In the genomic region with DNA sequence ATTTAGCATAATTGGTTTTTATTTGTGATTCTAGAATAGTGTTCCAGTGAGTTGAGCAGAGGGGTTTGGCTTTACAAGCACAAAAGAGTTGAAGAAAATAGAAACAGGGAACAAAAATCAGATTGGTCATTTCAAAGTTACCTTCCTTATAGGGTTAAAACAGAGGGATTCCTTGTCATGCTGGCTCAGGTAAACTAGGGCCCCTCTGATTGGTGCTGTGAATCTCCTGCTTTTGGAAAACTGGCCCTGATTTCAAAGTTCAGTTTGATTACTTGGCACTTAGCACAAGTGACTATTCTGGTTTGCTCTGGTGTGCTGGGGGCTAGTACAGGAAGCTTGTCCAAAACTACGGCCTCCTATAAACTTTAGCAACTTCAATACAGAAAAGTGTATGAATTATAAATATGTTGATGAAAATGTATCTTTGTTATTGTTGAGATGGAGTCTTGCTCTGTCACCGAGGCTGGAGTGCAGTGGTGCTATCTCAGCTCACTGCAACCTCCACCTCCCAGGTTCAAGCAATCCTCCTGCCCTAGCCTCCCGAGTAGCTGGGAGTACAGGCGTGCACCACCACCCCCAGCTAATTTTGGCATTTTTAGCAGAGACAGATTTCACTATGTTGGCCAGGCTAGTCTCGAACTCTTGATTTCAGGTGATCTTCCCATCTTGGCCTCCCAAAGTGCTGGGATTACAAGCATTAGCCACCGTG, we compare ENCODE assay signal across 24 cellular contexts. TPM values are rescaled to one million over a fixed set of nuclear protein-coding genes. Genes with fewer than 3 reads are reported as not detected.
DNase-seq lines count a peak whose midpoint lies in the region; ATAC-seq, FAIRE-seq and TF ChIP-seq lines count a peak whose summit lies in the region.
"Had no signal": no experiment of that assay in that cellular context is flagged by ENCODE, and none has a peak within 500 bp of the region (broad histone marks: within the 10 kb centered on the region; RNA-seq: fewer than 3 reads in every experiment).

No MANE protein-coding gene starts in this region.

- no peaks in the 10 kb centered on the region for H3K9me3 ChIP-seq in OCI-LY1 (ENCODE audit: low read length)
- H3K9me3 ChIP-seq in hepatocyte (ENCODE audit: low read depth) = no peaks in the 10 kb centered on the region
- no peaks in the 10 kb centered on the region for H3K9me3 ChIP-seq in small intestine (ENCODE audit: control insufficient read depth, low read depth)
- H3K9me3 ChIP-seq: gastrocnemius medialis, SJSA1 had no signal

- DNase-seq in activated naive CD4-positive, alpha-beta T cell treated with anti-CD3 and anti-CD28 coated beads, Interleukin-2, amount 10 ng/mL, durations not matched to agents 7 days and 5 days = no peak
- DNase-seq in activated naive CD4-positive, alpha-beta T cell treated with Interleukin-2 at 50 U/mL for 16 hours = no peak
- peak; percentile 33 for DNase-seq in hepatocyte (ENCODE audit: low spot score)
- DNase-seq in small intestine = peak; percentile 62
- no peak for DNase-seq in HUDEP-2 (lab: John Stamatoyannopoulos, UW; ENCODE audit: unreplicated experiment in 76 of 76)
- DNase-seq in NCI-H146 (lab: John Stamatoyannopoulos, UW) = no peak
- DNase-seq: activated CD4-positive, CD25-positive, alpha-beta regulatory T cell; activated CD8-positive, alpha-beta memory T cell treated with anti-CD3 and anti-CD28 coated beads, Interleukin-2, amount 50 U/mL, for 4 hours; DMS79 treated with DMSO at 0.1 percent for 48 hours; effector memory CD4-positive, alpha-beta T cell; gastrocnemius medialis; kidney glomerular epithelial cell; NCI-H1694; NCI-H82; PC-9; posterior cingulate gyrus; stimulated activated naive CD4-positive, alpha-beta T cell treated with Interleukin-2 at 50 U/mL for 16 hours; T-helper 9 cell had no signal

- H4K20me1 ChIP-seq in OCI-LY1 (ENCODE audit: insufficient read depth, low read length) (no peaks in the 10 kb centered on the region), hepatocyte (ENCODE audit: insufficient read depth, poor library complexity, severe bottlenecking) (no peaks in the 10 kb centered on the region)

- H3K9me2 ChIP-seq in OCI-LY1 (ENCODE audit: low read depth, low read length) (no peaks in the 10 kb centered on the region), hepatocyte (replicated peaks; ENCODE audit: insufficient read depth) (no peaks in the 10 kb centered on the region)

- peak overlapping the region; percentile 85 for H2AFZ ChIP-seq in OCI-LY1 (ENCODE audit: low read length)
- no peak overlapping the region for H2AFZ ChIP-seq in hepatocyte
- H2AFZ ChIP-seq: PC-9 had no signal

- no peaks in the 10 kb centered on the region for H3F3A ChIP-seq in OCI-LY1 (ENCODE audit: insufficient read depth, low read length)

- no peak overlapping the region for H3K4me3 ChIP-seq in OCI-LY1 (ENCODE audit: low read depth, low read length, poor library complexity, severe bottlenecking)
- no peak overlapping the region for H3K4me3 ChIP-seq in hepatocyte
- H3K4me3 ChIP-seq in small intestine (ENCODE audit: low read depth in 1 of 2, low read length in 2 of 2) = no peak overlapping the region
- H3K4me3 ChIP-seq: gastrocnemius medialis, PC-9, SJSA1 had no signal

- H3K4me1 ChIP-seq in OCI-LY1 (ENCODE audit: insufficient read depth, low read length, severe bottlenecking) (peaks cover 44% of the 10 kb centered on the region), hepatocyte (ENCODE audit: insufficient read depth) (peaks cover 8% of the 10 kb centered on the region), small intestine (ENCODE audit: control insufficient read depth in 2 of 2, insufficient read depth in 1 of 2, low read depth in 1 of 2, low read length in 1 of 2) (peaks cover 0 to 5% of the 10 kb centered on the region in 2 donors)

- H3K27ac Mint-ChIP-seq in activated naive CD4-positive, alpha-beta T cell treated with anti-CD3 and anti-CD28 coated beads, Interleukin-2, amount 10 ng/mL, durations not matched to agents 7 days and 5 days = peak overlapping the region; percentile 2
- H3K27ac Mint-ChIP-seq: memory B cell had no signal

- H3K4me3 Mint-ChIP-seq in activated naive CD4-positive, alpha-beta T cell treated with anti-CD3 and anti-CD28 coated beads, Interleukin-2, amount 10 ng/mL, durations not matched to agents 7 days and 5 days = peak overlapping the region; percentile 47

- no peak for ATAC-seq in HG03469 (IDR thresholded peaks at IDR 0.05; ENCODE audit: unreplicated experiment)
- ATAC-seq: esophagus mucosa, gastrocnemius medialis had no signal

- H3K27me3 Mint-ChIP-seq in activated naive CD4-positive, alpha-beta T cell treated with anti-CD3 and anti-CD28 coated beads, Interleukin-2, amount 10 ng/mL, durations not matched to agents 7 days and 5 days = no peaks in the 10 kb centered on the region
- H3K27me3 Mint-ChIP-seq: memory B cell had no signal

- H3K79me2 ChIP-seq in OCI-LY1 (ENCODE audit: insufficient read depth, low read length) = peaks cover 14% of the 10 kb centered on the region
- H3K79me2 ChIP-seq in hepatocyte = no peaks in the 10 kb centered on the region

- H3K27ac ChIP-seq in OCI-LY1 (ENCODE audit: low read depth, low read length, poor library complexity, severe bottlenecking) (peak overlapping the region; percentile 26), hepatocyte (peak overlapping the region; percentile 32), small intestine (ENCODE audit: low read depth in 1 of 2, low read length in 1 of 2) (no peak overlapping the region)
- H3K27ac ChIP-seq: PC-9, SJSA1 had no signal

- H3K36me3 ChIP-seq in OCI-LY1 (ENCODE audit: insufficient read depth, low read length) (no peaks in the 10 kb centered on the region), hepatocyte (replicated peaks; ENCODE audit: insufficient read depth, low read depth) (no peaks in the 10 kb centered on the region), small intestine (ENCODE audit: control insufficient read depth in 2 of 2, insufficient read depth in 2 of 2, low read length in 2 of 2) (no peaks in the 10 kb centered on the region)
- H3K36me3 ChIP-seq: gastrocnemius medialis, SJSA1 had no signal

- H3K36me3 Mint-ChIP-seq in activated naive CD4-positive, alpha-beta T cell treated with anti-CD3 and anti-CD28 coated beads, Interleukin-2, amount 10 ng/mL, durations not matched to agents 7 days and 5 days = peaks cover 6% of the 10 kb centered on the region
- H3K36me3 Mint-ChIP-seq: memory B cell had no signal

- TF ChIP-seq CTCF in OCI-LY1 (IDR thresholded peaks at IDR 0.05; ENCODE audit: low read length) (no peak), hepatocyte (IDR thresholded peaks at IDR 0.05; ENCODE audit: poor library complexity) (no peak)

- CTCF ChIA-PET in activated naive CD4-positive, alpha-beta T cell treated with anti-CD3 and anti-CD28 coated beads, Interleukin-2, amount 10 ng/mL, durations not matched to agents 7 days and 5 days (lab: Charles Lee) = no interaction called here

- no peaks in the 10 kb centered on the region for H3K9me3 Mint-ChIP-seq in activated naive CD4-positive, alpha-beta T cell treated with anti-CD3 and anti-CD28 coated beads, Interleukin-2, amount 10 ng/mL, durations not matched to agents 7 days and 5 days
- H3K9me3 Mint-ChIP-seq: memory B cell had no signal

- 86% methylated on average over 6 of the region's 6 CpGs for WGBS in hepatocyte (ENCODE audit: low lambda C conversion rate, missing lambda C conversion rate)
- 71 to 84% (median 78%) methylated on average over 6 of the region's 6 CpGs for WGBS in small intestine, 3 donors

- no peak overlapping the region for H3K9ac ChIP-seq in OCI-LY1 (ENCODE audit: low read length)

- no peak overlapping the region for H3K4me2 ChIP-seq in OCI-LY1 (ENCODE audit: low read length)
- no peak overlapping the region for H3K4me2 ChIP-seq in hepatocyte
- H3K4me2 ChIP-seq: PC-9 had no signal

- H3K27me3 ChIP-seq in OCI-LY1 (ENCODE audit: insufficient read depth, low read length) = no peaks in the 10 kb centered on the region
- no peaks in the 10 kb centered on the region for H3K27me3 ChIP-seq in hepatocyte
- no peaks in the 10 kb centered on the region for H3K27me3 ChIP-seq in small intestine (ENCODE audit: control insufficient read depth in 2 of 2, insufficient read depth in 2 of 2, low read length in 2 of 2)
- H3K27me3 ChIP-seq: gastrocnemius medialis, SJSA1 had no signal

- no peak for FAIRE-seq in small intestine (lab: Jason Lieb, UNC)
- FAIRE-seq: GM19239 had no signal

- H3K4me1 Mint-ChIP-seq in activated naive CD4-positive, alpha-beta T cell treated with anti-CD3 and anti-CD28 coated beads, Interleukin-2, amount 10 ng/mL, durations not matched to agents 7 days and 5 days = peaks cover 53% of the 10 kb centered on the region

RNA-seq across cellular contexts. Expression of gene MRPS31, which starts 1.9 kb away (rescaled TPM):
- 30.4 and 34.6 TPM in 2 replicates for total RNA-seq in hepatocyte
- 23.7 and 27.7 TPM in 2 replicates for polyA plus RNA-seq in hepatocyte
- polyA plus RNA-seq in small intestine = 10 to 100 TPM; 19.2 to 23.3 (median 22.5) TPM

RNA-seq across cellular contexts. Expression of gene SLC25A15, which starts 16.5 kb away (rescaled TPM):
- 19.5 and 24.3 TPM in 2 replicates for total RNA-seq in hepatocyte
- polyA plus RNA-seq in hepatocyte = 9.9 and 11.5 TPM in 2 replicates
- polyA plus RNA-seq in small intestine = 10 to 100 TPM; 23.2 to 42.0 (median 24.0) TPM

Comparison
In these comparisons a context has a peak if more than half of its experiments do, and no peak if none do; other contexts are left out.
1. DNase-seq: peak in hepatocyte (single experiment) and small intestine (single experiment); none in activated naive CD4-positive, alpha-beta T cell treated with anti-CD3 and anti-CD28 coated beads, Interleukin-2, amount 10 ng/mL, durations not matched to agents 7 days and 5 days (single experiment), activated naive CD4-positive, alpha-beta T cell treated with Interleukin-2 at 50 U/mL for 16 hours (single experiment), HUDEP-2 (0 of 76) and NCI-H146 (single experiment).
2. H3K27ac ChIP-seq: peak in OCI-LY1 (single experiment) and hepatocyte (single experiment); none in small intestine (0 of 2).